In genomic region chr19:395467-395866, GRCh38 we compare ENCODE assay signal across 16 cellular contexts. TPM values are rescaled to one million over a fixed set of nuclear protein-coding genes. Genes with fewer than 3 reads are reported as not detected.
"Had no signal": no experiment of that assay in that cellular context is flagged by ENCODE, and none has a peak within 500 bp of the region (broad histone marks: within the 10 kb centered on the region; RNA-seq: fewer than 3 reads in every experiment).

No MANE protein-coding gene starts in this region.

- H3K36me3 Mint-ChIP-seq: naive thymus-derived CD8-positive, alpha-beta T cell had no signal

- H3K9me3 ChIP-seq: adrenal gland, breast epithelium, sigmoid colon, SK-N-SH had no signal

- H3K9ac ChIP-seq: parathyroid adenoma, SK-N-SH had no signal

- ATAC-seq: esophagus mucosa; heart right ventricle; left cardiac atrium; naive thymus-derived CD8-positive, alpha-beta T cell; stimulated activated memory B cell treated with anti-CD40 and anti-IgM and Interleukin-4, amounts not matched to agents 10 μg/mL and 1 μg/mL and 100 μg/mL, for 72 hours had no signal

- H3K4me3 Mint-ChIP-seq: stimulated activated memory B cell treated with anti-CD40 and anti-IgM and Interleukin-4, amounts not matched to agents 10 μg/mL and 1 μg/mL and 100 μg/mL, for 72 hours had no signal

- DNase-seq: activated naive CD4-positive, alpha-beta T cell; adrenal gland; cortex of kidney; heart right ventricle; left cardiac atrium; mesendoderm; naive thymus-derived CD8-positive, alpha-beta T cell; SHP77 treated with DMSO at 0.1 percent for 48 hours; sigmoid colon; SK-N-SH; stimulated activated CD4-positive, alpha-beta T cell treated with anti-CD3 and anti-CD28 coated beads, Interleukin-4, amount 100 ng/mL, for 24 hours had no signal

- H3K36me3 ChIP-seq: adrenal gland, breast epithelium, heart right ventricle, sigmoid colon had no signal

- H3K27ac ChIP-seq: adrenal gland, breast epithelium, heart right ventricle, parathyroid adenoma, sigmoid colon had no signal

- H3K4me2 ChIP-seq: SK-N-SH had no signal

- H3K27ac Mint-ChIP-seq: stimulated activated memory B cell treated with anti-CD40 and anti-IgM and Interleukin-4, amounts not matched to agents 10 μg/mL and 1 μg/mL and 100 μg/mL, for 72 hours had no signal

- H3K79me2 ChIP-seq: parathyroid adenoma had no signal

- H3K27me3 Mint-ChIP-seq: stimulated activated memory B cell treated with anti-CD40 and anti-IgM and Interleukin-4, amounts not matched to agents 10 μg/mL and 1 μg/mL and 100 μg/mL, for 72 hours had no signal

- H3K4me1 ChIP-seq: adrenal gland, breast epithelium, heart right ventricle, parathyroid adenoma, sigmoid colon had no signal

- H3K27me3 ChIP-seq: adrenal gland had no signal

- H3K4me3 ChIP-seq: adrenal gland, breast epithelium, heart right ventricle, sigmoid colon had no signal

- FAIRE-seq: astrocyte had no signal

- H2AFZ ChIP-seq: parathyroid adenoma had no signal

RNA-seq across cellular contexts. Expression of gene C2CD4C, which starts 13.5 kb away (rescaled TPM):
- total RNA-seq: naive thymus-derived CD8-positive, alpha-beta T cell had no signal
- polyA plus RNA-seq: naive thymus-derived CD8-positive, alpha-beta T cell had no signal
